17 cellular contexts compared by ENCODE assay signal in the genomic region with DNA sequence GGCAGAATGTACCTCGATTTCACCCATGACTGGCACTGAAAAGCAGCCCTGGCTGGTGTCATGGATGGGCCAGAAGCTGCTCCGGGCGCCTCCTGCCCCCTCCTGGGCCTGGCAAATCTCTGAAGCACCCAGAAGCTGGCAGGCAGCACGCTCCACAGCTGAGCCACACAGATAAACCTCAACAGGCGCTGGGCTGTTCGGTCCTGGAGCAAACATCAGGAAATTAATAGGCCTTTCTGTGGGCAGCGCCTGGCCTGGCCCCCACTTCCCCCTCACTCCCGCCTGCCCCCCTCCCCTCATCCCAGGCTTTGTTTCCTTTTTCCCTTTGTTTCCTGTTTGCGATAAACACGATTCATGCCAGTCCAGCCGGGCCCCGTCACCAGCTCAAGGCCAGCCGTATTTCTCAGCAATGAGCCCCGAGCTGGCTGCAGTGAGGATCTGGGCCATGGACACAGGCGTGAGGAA. TPM values are rescaled to one million over a fixed set of nuclear protein-coding genes. Genes with fewer than 3 reads are reported as not detected.
DNase-seq lines count a peak whose midpoint lies in the region; ATAC-seq and TF ChIP-seq lines count a peak whose summit lies in the region.
"Had no signal": no experiment of that assay in that cellular context is flagged by ENCODE, and none has a peak within 500 bp of the region (broad histone marks: within the 10 kb centered on the region; RNA-seq: fewer than 3 reads in every experiment).

No MANE protein-coding gene starts in this region.

- H3K4me1 ChIP-seq in testis = peaks cover 6% of the 10 kb centered on the region
- H3K4me1 ChIP-seq in CD4-positive, alpha-beta memory T cell (ENCODE audit: insufficient read depth, low read length) = peaks cover 5% of the 10 kb centered on the region
- H3K4me1 ChIP-seq: left lung had no signal

- intact Hi-C loops in Right ventricle myocardium inferior (cut with DNase I) (no loop called here), cardiac septum (cut with DNase I) (no loop called here), testis (cut with DNase I; ENCODE audit: low total_unique reads) (no loop called here)
- intact Hi-C loops in CD4-positive, alpha-beta memory T cell (cut with micrococcal nuclease) = no loop called here
- intact Hi-C loops in activated T-helper 2 cell treated with anti-CD3 and anti-CD28 coated beads, Interferon-gamma antibody, Interleukin-2, Interleukin-4, amounts not matched to agents 10 μg/mL and 5 μg/mL and 100 μg/mL, durations not matched to agents 14 hours and 24 hours and 36 hours (cut with micrococcal nuclease) = no loop called here

- TF ChIP-seq CTCF in testis (IDR thresholded peaks at IDR 0.05) = no peak

- no peak overlapping the region for H3K4me3 ChIP-seq in testis
- no peak overlapping the region for H3K4me3 ChIP-seq in CD4-positive, alpha-beta memory T cell (ENCODE audit: low read length in 2 of 2)
- H3K4me3 ChIP-seq: left lung had no signal

- no peak for TF ChIP-seq POLR2A in testis (IDR thresholded peaks at IDR 0.05)

- 29 to 39% methylated on average over 12 to 15 of the region's 15 CpGs for WGBS in testis, 2 donors

- DNase-seq in Right ventricle myocardium inferior (ENCODE audit: missing footprints) = peak; percentile 65
- DNase-seq in cardiac septum (ENCODE audit: low spot score) = no peak
- peak; percentile 47 for DNase-seq in dermis blood vessel endothelial cell
- peak; percentile 65 for DNase-seq in middle frontal gyrus (ENCODE audit: extremely low spot score, low spot score)
- DNase-seq in testis = peak; percentile 27
- no peak for DNase-seq in CD4-positive, alpha-beta memory T cell
- no peak for DNase-seq in amniotic stem cell (lab: John Stamatoyannopoulos, UW)
- no peak for DNase-seq in activated T-helper 2 cell treated with anti-CD3 and anti-CD28 coated beads, Interferon-gamma antibody, Interleukin-2, Interleukin-4, amounts not matched to agents 10 μg/mL and 5 μg/mL and 100 μg/mL, durations not matched to agents 14 hours and 24 hours and 36 hours (ENCODE audit: low spot score)
- DNase-seq: activated CD8-positive, alpha-beta memory T cell treated with anti-CD3 and anti-CD28 coated beads for 24 hours; activated gamma-delta T cell; Calu3; glutamatergic neuron; left lung; NCI-H526; SHP77 treated with DMSO at 0.1 percent for 48 hours; stimulated activated CD8-positive, alpha-beta memory T cell treated with anti-CD3 and anti-CD28 coated beads, Interleukin-4, amount 100 ng/mL, for 48 hours; trophoblast cell had no signal

- H3K4me1 Mint-ChIP-seq in CD4-positive, alpha-beta memory T cell = peaks cover 9 to 17% (median 14%) of the 10 kb centered on the region in 4 donors
- H3K4me1 Mint-ChIP-seq in activated T-helper 2 cell treated with anti-CD3 and anti-CD28 coated beads, Interferon-gamma antibody, Interleukin-2, Interleukin-4, amounts not matched to agents 10 μg/mL and 5 μg/mL and 100 μg/mL, durations not matched to agents 14 hours and 24 hours and 36 hours (ENCODE audit: low read depth) = no peaks in the 10 kb centered on the region

- POLR2A ChIA-PET in CD4-positive, alpha-beta memory T cell (lab: Charles Lee; ENCODE audit: partially characterized antibody) = no interaction called here

- no peaks in the 10 kb centered on the region for H3K9me3 ChIP-seq in testis
- no peaks in the 10 kb centered on the region for H3K9me3 ChIP-seq in CD4-positive, alpha-beta memory T cell (ENCODE audit: control insufficient read depth in 1 of 2, low read length in 2 of 2)
- H3K9me3 ChIP-seq: left lung had no signal

- no peak overlapping the region for H3K27ac ChIP-seq in testis
- H3K27ac ChIP-seq in CD4-positive, alpha-beta memory T cell (ENCODE audit: low read depth, low read length) = no peak overlapping the region
- H3K27ac ChIP-seq: left lung had no signal

- no peaks in the 10 kb centered on the region for H3K27me3 ChIP-seq in testis
- H3K27me3 ChIP-seq in CD4-positive, alpha-beta memory T cell (ENCODE audit: insufficient read depth, low read length) = no peaks in the 10 kb centered on the region

- no peaks in the 10 kb centered on the region for H3K36me3 ChIP-seq in testis (ENCODE audit: low read depth, missing control alignments)
- H3K36me3 ChIP-seq in CD4-positive, alpha-beta memory T cell (ENCODE audit: insufficient read depth, low read length) = no peaks in the 10 kb centered on the region
- H3K36me3 ChIP-seq: left lung had no signal

- no peak overlapping the region for H3K27ac Mint-ChIP-seq in CD4-positive, alpha-beta memory T cell
- H3K27ac Mint-ChIP-seq in activated T-helper 2 cell treated with anti-CD3 and anti-CD28 coated beads, Interferon-gamma antibody, Interleukin-2, Interleukin-4, amounts not matched to agents 10 μg/mL and 5 μg/mL and 100 μg/mL, durations not matched to agents 14 hours and 24 hours and 36 hours = no peak overlapping the region

- no peaks in the 10 kb centered on the region for H3K9me3 Mint-ChIP-seq in CD4-positive, alpha-beta memory T cell
- H3K9me3 Mint-ChIP-seq in activated T-helper 2 cell treated with anti-CD3 and anti-CD28 coated beads, Interferon-gamma antibody, Interleukin-2, Interleukin-4, amounts not matched to agents 10 μg/mL and 5 μg/mL and 100 μg/mL, durations not matched to agents 14 hours and 24 hours and 36 hours = no peaks in the 10 kb centered on the region

- peak; percentile 89 for ATAC-seq in Right ventricle myocardium inferior
- ATAC-seq: left lung had no signal

- no peak overlapping the region for H3K4me3 Mint-ChIP-seq in CD4-positive, alpha-beta memory T cell
- no peak overlapping the region for H3K4me3 Mint-ChIP-seq in activated T-helper 2 cell treated with anti-CD3 and anti-CD28 coated beads, Interferon-gamma antibody, Interleukin-2, Interleukin-4, amounts not matched to agents 10 μg/mL and 5 μg/mL and 100 μg/mL, durations not matched to agents 14 hours and 24 hours and 36 hours (ENCODE audit: low read depth)

- peaks cover 6 to 12% of the 10 kb centered on the region in 2 donors for H3K27me3 Mint-ChIP-seq in CD4-positive, alpha-beta memory T cell
- H3K27me3 Mint-ChIP-seq in activated T-helper 2 cell treated with anti-CD3 and anti-CD28 coated beads, Interferon-gamma antibody, Interleukin-2, Interleukin-4, amounts not matched to agents 10 μg/mL and 5 μg/mL and 100 μg/mL, durations not matched to agents 14 hours and 24 hours and 36 hours (ENCODE audit: low read depth) = no peaks in the 10 kb centered on the region

- no peaks in the 10 kb centered on the region for H3K36me3 Mint-ChIP-seq in CD4-positive, alpha-beta memory T cell
- no peaks in the 10 kb centered on the region for H3K36me3 Mint-ChIP-seq in activated T-helper 2 cell treated with anti-CD3 and anti-CD28 coated beads, Interferon-gamma antibody, Interleukin-2, Interleukin-4, amounts not matched to agents 10 μg/mL and 5 μg/mL and 100 μg/mL, durations not matched to agents 14 hours and 24 hours and 36 hours (ENCODE audit: low read depth)

- CTCF ChIA-PET in CD4-positive, alpha-beta memory T cell (lab: Charles Lee; ENCODE audit: partially characterized antibody) = no interaction called here

RNA-seq across cellular contexts. Expression of a gene that starts 20.1 kb away (rescaled TPM):
- total RNA-seq in Right ventricle myocardium inferior = 0.08 TPM
- 0.05 TPM for total RNA-seq in cardiac septum
- total RNA-seq in dermis blood vessel endothelial cell = 0.09 TPM in 1 of 2 replicates, not detected in the other
- 1 to 10 TPM; 6.8 to 8.8 TPM for total RNA-seq in testis
- polyA plus RNA-seq in testis (ENCODE audit: insufficient read depth, low read depth, low replicate concordance) = 7.3 TPM
- under 1 TPM; 0.11 to 0.61 TPM for total RNA-seq in CD4-positive, alpha-beta memory T cell
- polyA plus RNA-seq in CD4-positive, alpha-beta memory T cell = under 1 TPM in 1 of 2 donors, not detected in 1; 0.42 TPM
- total RNA-seq in activated T-helper 2 cell treated with anti-CD3 and anti-CD28 coated beads, Interferon-gamma antibody, Interleukin-2, Interleukin-4, amounts not matched to agents 10 μg/mL and 5 μg/mL and 100 μg/mL, durations not matched to agents 14 hours and 24 hours and 36 hours = 0.23 and 0.46 TPM in 2 replicates

Comparison
In these comparisons a context has a peak if more than half of its experiments do, and no peak if none do; other contexts are left out.
1. DNase-seq: peak in Right ventricle myocardium inferior (single experiment), dermis blood vessel endothelial cell (single experiment), middle frontal gyrus (single experiment) and testis (single experiment); none in cardiac septum (single experiment), CD4-positive, alpha-beta memory T cell (0 of 5), amniotic stem cell (single experiment) and activated T-helper 2 cell treated with anti-CD3 and anti-CD28 coated beads, Interferon-gamma antibody, Interleukin-2, Interleukin-4, amounts not matched to agents 10 μg/mL and 5 μg/mL and 100 μg/mL, durations not matched to agents 14 hours and 24 hours and 36 hours (single experiment).